Comparison of ENCODE assay signal across 11 cellular contexts in the genomic region with DNA sequence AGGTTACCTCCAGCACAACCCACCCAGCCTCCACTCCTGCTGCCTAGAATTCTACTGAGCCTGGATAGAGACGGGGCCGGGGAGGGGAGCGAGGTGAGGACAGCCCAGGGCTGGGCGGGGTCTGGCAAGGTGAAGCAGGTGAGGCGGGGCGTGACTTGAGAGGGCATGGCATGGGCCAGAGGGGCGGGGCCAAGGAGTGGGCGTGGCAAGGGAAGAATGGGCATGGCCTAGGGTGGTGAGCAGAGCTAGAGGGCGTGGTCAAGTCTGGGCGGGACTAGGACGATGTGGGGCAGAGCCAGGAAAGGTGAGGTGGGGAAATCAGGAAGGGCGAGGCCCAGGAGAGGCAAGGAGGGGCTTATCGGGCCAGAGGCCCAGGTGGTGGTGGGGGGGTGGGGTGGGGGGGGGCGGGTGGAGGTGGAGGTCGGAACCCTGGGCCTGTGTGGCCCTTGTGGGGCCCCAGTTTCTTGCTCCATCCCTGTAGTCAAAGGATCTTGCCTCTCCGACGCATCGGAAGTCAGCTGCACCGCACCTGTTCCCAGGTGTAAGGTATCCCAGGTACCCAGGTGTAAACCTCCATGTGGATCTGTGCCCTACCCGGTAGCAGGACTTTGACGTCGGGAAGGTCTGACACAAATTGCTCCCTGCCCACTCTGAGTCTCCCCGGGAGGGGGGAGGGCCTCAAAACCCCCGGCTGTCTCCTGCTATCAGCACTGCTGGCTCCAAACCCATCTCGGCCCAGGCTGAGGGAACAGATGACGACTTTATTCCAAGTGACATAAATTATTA. TPM values are rescaled to one million over a fixed set of nuclear protein-coding genes. Genes with fewer than 3 reads are reported as not detected.
DNase-seq lines count a peak whose midpoint lies in the region; ATAC-seq and TF ChIP-seq lines count a peak whose summit lies in the region.
"Had no signal": no experiment of that assay in that cellular context is flagged by ENCODE, and none has a peak within 500 bp of the region (broad histone marks: within the 10 kb centered on the region; RNA-seq: fewer than 3 reads in every experiment).

No MANE protein-coding gene starts in this region.

- H3K14ac ChIP-seq in IMR-90 (replicated peaks; ENCODE audit: low read depth, low read length), result no peak overlapping the region

- no peak overlapping the region for H3K23ac ChIP-seq in IMR-90 (ENCODE audit: low read depth, low read length)

- no peak overlapping the region for H4K91ac ChIP-seq in IMR-90 (ENCODE audit: insufficient read depth, low read depth, low read length)

- H4K5ac ChIP-seq in IMR-90 (ENCODE audit: low read depth, low read length), result no peak overlapping the region

- TF ChIP-seq RAD21 in IMR-90 (IDR thresholded peaks at IDR 0.05; ENCODE audit: low read length), result no peak

- H3K4me3 ChIP-seq in BE2C (ENCODE audit: low read depth, low read length), result no peak overlapping the region
- H3K4me3 ChIP-seq in IMR-90 (ENCODE audit: insufficient read depth, low read depth, low read length), result no peak overlapping the region
- peak overlapping the region; percentile 17 for H3K4me3 ChIP-seq in lower lobe of right lung
- no peak overlapping the region for H3K4me3 ChIP-seq in smooth muscle cell
- H3K4me3 ChIP-seq in spleen, result no peak overlapping the region
- H3K4me3 ChIP-seq: HAP-1 had no signal

- BruUV-seq in IMR-90 (replicated peaks; lab: Mats Ljungman, UMichigan), result no TSS peak

- H3K79me1 ChIP-seq in IMR-90 (ENCODE audit: low read depth in 1 of 2, low read length in 2 of 2), result no peaks in the 10 kb centered on the region

- H3K4ac ChIP-seq in IMR-90 (ENCODE audit: low read depth, low read length), result no peak overlapping the region

- no peaks in the 10 kb centered on the region for H3K4me1 ChIP-seq in BE2C
- no peaks in the 10 kb centered on the region for H3K4me1 ChIP-seq in IMR-90 (ENCODE audit: control insufficient read depth, insufficient read depth, low read length)
- peaks cover 8% of the 10 kb centered on the region for H3K4me1 ChIP-seq in lower lobe of right lung
- H3K4me1 ChIP-seq in smooth muscle cell (ENCODE audit: low read depth), result no peaks in the 10 kb centered on the region
- peaks cover 0 to 4% (median 0%) of the 10 kb centered on the region in 6 donors for H3K4me1 ChIP-seq in spleen
- H3K4me1 ChIP-seq: HAP-1 had no signal

- H3K4me2 ChIP-seq in IMR-90 (ENCODE audit: low read depth, low read length), result no peak overlapping the region
- no peak overlapping the region for H3K4me2 ChIP-seq in smooth muscle cell

- DNase-seq in BE2C (peak; percentile 12), IMR-90 (no peak), lower lobe of right lung (peak; percentile 89), smooth muscle cell (lab: John Stamatoyannopoulos, UW; ENCODE audit: unreplicated experiment) (no peak), midbrain (lab: John Stamatoyannopoulos, UW) (no peak), spleen (no peak), NCI-H510A treated with DMSO at 0.1 percent for 48 hours (lab: John Stamatoyannopoulos, UW) (no peak)

- H3K27me3 Mint-ChIP-seq in activated T-helper 17 cell treated with anti-CD3 and anti-CD28 coated beads, Interleukin-2, amount 50 U/mL, for 72 hours, result peaks cover 26% of the 10 kb centered on the region

- H3K27ac Mint-ChIP-seq in activated T-helper 17 cell treated with anti-CD3 and anti-CD28 coated beads, Interleukin-2, amount 50 U/mL, for 72 hours, result no peak overlapping the region

- TF ChIP-seq POLR2A in IMR-90 (IDR thresholded peaks at IDR 0.05; ENCODE audit: low read depth, low read length), result no peak
- no peak for TF ChIP-seq POLR2A in spleen (IDR thresholded peaks at IDR 0.05)

- ATAC-seq in IMR-90 (ENCODE audit: low read depth), result no peak
- ATAC-seq in activated T-helper 17 cell treated with anti-CD3 and anti-CD28 coated beads, Interleukin-2, amount 50 U/mL, for 72 hours (replicated peaks), result peak; percentile 68
- peak; percentile 97 to 98 for ATAC-seq in lower lobe of right lung

- no peaks in the 10 kb centered on the region for H3K9me3 ChIP-seq in BE2C
- H3K9me3 ChIP-seq in IMR-90 (ENCODE audit: control insufficient read depth, insufficient read depth, low read length), result peaks cover 2% of the 10 kb centered on the region; the same call in 1 of the 2 replicates
- H3K9me3 ChIP-seq in lower lobe of right lung, result no peaks in the 10 kb centered on the region
- no peaks in the 10 kb centered on the region for H3K9me3 ChIP-seq in smooth muscle cell (replicated peaks; ENCODE audit: low read depth)
- H3K9me3 ChIP-seq in spleen, result no peaks in the 10 kb centered on the region
- H3K9me3 ChIP-seq: HAP-1, thoracic aorta had no signal

- no peak overlapping the region for H2BK20ac ChIP-seq in IMR-90 (ENCODE audit: low read depth, low read length)

- H3K9me1 ChIP-seq in IMR-90 (ENCODE audit: insufficient read depth, low read length), result no peaks in the 10 kb centered on the region

- H3K36me3 ChIP-seq in BE2C (no peaks in the 10 kb centered on the region), IMR-90 (ENCODE audit: control insufficient read depth, insufficient read depth, low read length) (no peaks in the 10 kb centered on the region), lower lobe of right lung (no peaks in the 10 kb centered on the region), smooth muscle cell (ENCODE audit: low read depth) (no peaks in the 10 kb centered on the region), spleen (no peaks in the 10 kb centered on the region)
- H3K36me3 ChIP-seq: HAP-1, thoracic aorta had no signal

- intact Hi-C loops in IMR-90 (cut with micrococcal nuclease), result no loop called here
- intact Hi-C loops in lower lobe of right lung (cut with DNase I), result no loop called here
- intact Hi-C loops in spleen (cut with DNase I; ENCODE audit: low total_unique reads), result no loop called here

- POLR2A ChIA-PET in IMR-90 (lab: Charles Lee; ENCODE audit: unreplicated experiment), result no interaction called here

- in situ Hi-C loops in IMR-90 (cut with MboI; ENCODE audit: low sequenced_read_pairs), result no loop called here

- peak overlapping the region; percentile 21 for H2AFZ ChIP-seq in IMR-90 (replicated peaks; ENCODE audit: low read length, poor library complexity)
- no peak overlapping the region for H2AFZ ChIP-seq in smooth muscle cell (ENCODE audit: low read depth)

- no peak overlapping the region for H3K56ac ChIP-seq in IMR-90 (ENCODE audit: extremely low read depth, insufficient read depth, low read length)

- TF ChIP-seq CTCF in BE2C (IDR thresholded peaks at IDR 0.05; ENCODE audit: low read depth, low read length) (no peak), IMR-90 (conservative IDR thresholded peaks at IDR 0.05; ENCODE audit: low read depth, low read length) (no peak), lower lobe of right lung (IDR thresholded peaks at IDR 0.05) (no peak), smooth muscle cell (IDR thresholded peaks at IDR 0.05; ENCODE audit: borderline replicate concordance, insufficient read depth, poor library complexity, severe bottlenecking) (no peak), spleen (IDR thresholded peaks at IDR 0.05 in 8 of 11, conservative IDR thresholded peaks at IDR 0.05 in 3 of 11) (no peak)

- no peak overlapping the region for H2BK15ac ChIP-seq in IMR-90 (ENCODE audit: low read depth, low read length)

- no peak overlapping the region for H2AK9ac ChIP-seq in IMR-90 (replicated peaks; ENCODE audit: low read depth, low read length, poor library complexity)

- no peak overlapping the region for H4K8ac ChIP-seq in IMR-90 (ENCODE audit: low read depth in 2 of 2, low read length in 2 of 2)

- H3K27ac ChIP-seq in IMR-90 (ENCODE audit: insufficient read depth, low read length) (no peak overlapping the region), lower lobe of right lung (no peak overlapping the region), smooth muscle cell (ENCODE audit: low read depth) (no peak overlapping the region), spleen (no peak overlapping the region)
- H3K27ac ChIP-seq: thoracic aorta had no signal

- CTCF ChIA-PET in IMR-90 (lab: Yijun Ruan, JAX), result no interaction called here

- H3K18ac ChIP-seq in IMR-90 (ENCODE audit: low read depth, low read length), result no peak overlapping the region

- no peak overlapping the region for H2BK120ac ChIP-seq in IMR-90 (ENCODE audit: low read depth, low read length)

- peaks cover 5% of the 10 kb centered on the region for H3K4me1 Mint-ChIP-seq in activated T-helper 17 cell treated with anti-CD3 and anti-CD28 coated beads, Interleukin-2, amount 50 U/mL, for 72 hours

- dilution Hi-C loops in IMR-90 (cut with HindIII; ENCODE audit: low sequenced_read_pairs, unreplicated experiment), result no loop called here

- no peaks in the 10 kb centered on the region for H3K79me2 ChIP-seq in smooth muscle cell (ENCODE audit: low read depth)

- H2AK5ac ChIP-seq in IMR-90 (ENCODE audit: low read depth, low read length), result no peak overlapping the region

- H3K9ac ChIP-seq in IMR-90 (ENCODE audit: low read depth, low read length) (no peak overlapping the region), smooth muscle cell (ENCODE audit: low read depth) (no peak overlapping the region)

- WGBS in IMR-90 (ENCODE audit: extremely low coverage in 2 of 2, insufficient read length in 1 of 2), 2 experiments, result 23% methylated on average over 7 of the region's 26 CpGs; no CpG with 5 or more reads in 1 of the 2 experiments
- WGBS in smooth muscle cell (ENCODE audit: low lambda C conversion rate), result 52% methylated on average over 19 of the region's 26 CpGs
- WGBS in spleen, 5 donors, result 28 to 45% (median 36%) methylated on average over 23 to 25 of the region's 26 CpGs

- H4K20me1 ChIP-seq in IMR-90 (ENCODE audit: insufficient read depth, low read length) (no peaks in the 10 kb centered on the region), smooth muscle cell (ENCODE audit: low read depth) (no peaks in the 10 kb centered on the region)

- H3K9me3 Mint-ChIP-seq in activated T-helper 17 cell treated with anti-CD3 and anti-CD28 coated beads, Interleukin-2, amount 50 U/mL, for 72 hours, result no peaks in the 10 kb centered on the region

- H2BK5ac ChIP-seq in IMR-90 (ENCODE audit: low read depth, low read length, poor library complexity, severe bottlenecking), result no peak overlapping the region

- no peak overlapping the region for H3K4me3 Mint-ChIP-seq in activated T-helper 17 cell treated with anti-CD3 and anti-CD28 coated beads, Interleukin-2, amount 50 U/mL, for 72 hours

- no peaks in the 10 kb centered on the region for H3F3A ChIP-seq in smooth muscle cell (ENCODE audit: low read depth)

- no peaks in the 10 kb centered on the region for H3K36me3 Mint-ChIP-seq in activated T-helper 17 cell treated with anti-CD3 and anti-CD28 coated beads, Interleukin-2, amount 50 U/mL, for 72 hours (ENCODE audit: low read depth)

- H3K27me3 ChIP-seq in BE2C (no peaks in the 10 kb centered on the region), IMR-90 (ENCODE audit: control insufficient read depth, insufficient read depth, low read length) (peaks cover 4% of the 10 kb centered on the region; the same call in 1 of the 2 replicates), lower lobe of right lung (ENCODE audit: low read depth) (no peaks in the 10 kb centered on the region), smooth muscle cell (ENCODE audit: low read depth) (no peaks in the 10 kb centered on the region), spleen (replicated peaks in 1 of 7) (peaks cover 0 to 44% (median 6%) of the 10 kb centered on the region in 7 donors)

RNA-seq across cellular contexts. Expression of gene UTS2, which starts 32.8 kb away (rescaled TPM):
- not detected for polyA plus RNA-seq in BE2C (2012; ENCODE audit: insufficient read depth, insufficient read length, low read depth)
- not detected in 2 replicates for total RNA-seq in IMR-90 (2012; rRNA removed)
- not detected in 2 replicates for polyA plus RNA-seq in IMR-90 (2012; rRNA removed)
- polyA plus RNA-seq in IMR-90 (2012; cell fraction: cytosol; rRNA removed), result not detected in 2 replicates
- not detected in 2 replicates for polyA plus RNA-seq in IMR-90 (2012; cell fraction: nucleus; rRNA removed; ENCODE audit: low replicate concordance)
- total RNA-seq in activated T-helper 17 cell treated with anti-CD3 and anti-CD28 coated beads, Interleukin-2, amount 50 U/mL, for 72 hours, result under 1 TPM in 1 of 2 donors, not detected in 1; 0.58 TPM
- not detected for total RNA-seq in lower lobe of right lung
- not detected in 2 replicates for total RNA-seq in smooth muscle cell
- not detected in 2 replicates for polyA plus RNA-seq in smooth muscle cell
- total RNA-seq in spleen, result 1 to 10 TPM in 1 of 7 donors, under 1 TPM in 3, not detected in 3; 0.63 to 3.9 (median 0.78) TPM
- polyA plus RNA-seq in spleen, result 1 to 10 TPM in 1 of 3 donors, under 1 TPM in 2; 0.45 to 5.3 (median 0.71) TPM
- total RNA-seq: osteocyte, thoracic aorta had no signal

RNA-seq across cellular contexts. Expression of gene TNFRSF9, which starts 54.9 kb away (rescaled TPM):
- 0.17 TPM for polyA plus RNA-seq in BE2C (2012; ENCODE audit: insufficient read depth, insufficient read length, low read depth)
- total RNA-seq in IMR-90 (2012; rRNA removed) (0.56 and 0.72 TPM in 2 replicates), lower lobe of right lung (0.47 TPM), smooth muscle cell (0.09 TPM in 2 replicates), spleen (10 to 100 TPM in 1 of 7 donors, 1 to 10 TPM in 6; 2.5 to 11.7 (median 3.3) TPM)
- polyA plus RNA-seq in IMR-90 (2012; rRNA removed) (0.43 and 0.56 TPM in 2 replicates), smooth muscle cell (0.45 and 0.59 TPM in 2 replicates), spleen (1 to 10 TPM; 2.2 to 6.3 (median 4.0) TPM)
- 0.35 and 0.40 TPM in 2 replicates for polyA plus RNA-seq in IMR-90 (2012; cell fraction: cytosol; rRNA removed)
- polyA plus RNA-seq in IMR-90 (2012; cell fraction: nucleus; rRNA removed; ENCODE audit: low replicate concordance), result 0.09 and 0.31 TPM in 2 replicates
- 10 to 100 TPM; 22.2 to 40.8 TPM for total RNA-seq in activated T-helper 17 cell treated with anti-CD3 and anti-CD28 coated beads, Interleukin-2, amount 50 U/mL, for 72 hours
- total RNA-seq: osteocyte, thoracic aorta had no signal

Comparison
In these comparisons a context has a peak if more than half of its experiments do, and no peak if none do; other contexts are left out.
1. DNase-seq: peak in BE2C (single experiment) and lower lobe of right lung (single experiment); none in IMR-90 (single experiment), smooth muscle cell (single experiment), midbrain (single experiment), spleen (single experiment) and NCI-H510A treated with DMSO at 0.1 percent for 48 hours (single experiment).